Comparison of ENCODE assay signal across 9 cellular contexts in genomic region chr6:167968091-167968490, GRCh38. TPM values are rescaled to one million over a fixed set of nuclear protein-coding genes. Genes with fewer than 3 reads are reported as not detected.
DNase-seq lines count a peak whose midpoint lies in the region; ATAC-seq, FAIRE-seq and TF ChIP-seq lines count a peak whose summit lies in the region.
"Had no signal": no experiment of that assay in that cellular context is flagged by ENCODE, and none has a peak within 500 bp of the region (broad histone marks: within the 10 kb centered on the region; RNA-seq: fewer than 3 reads in every experiment).

No MANE protein-coding gene starts in this region.

- WGBS in HepG2 (ENCODE audit: low lambda C conversion rate): 79% methylated on average over 6 of the region's 6 CpGs

- no peaks in the 10 kb centered on the region for H3K27me3 Mint-ChIP-seq in Calu3 (ENCODE audit: unreplicated experiment)
- H3K27me3 Mint-ChIP-seq in activated CD4-positive, alpha-beta memory T cell treated with anti-CD3 and anti-CD28 coated beads, Interleukin-2, amount 10 ng/mL, durations not matched to agents 7 days and 5 days: no peaks in the 10 kb centered on the region

- DNase-seq in Calu3 (peak; percentile 51), HK-2 (ENCODE audit: unreplicated experiment) (peak; percentile 25), HepG2 (ENCODE audit: low spot score) (peak; percentile 65), LoVo (ENCODE audit: low spot score) (no peak), NOMO-1 treated with dmso at 0.1 percent for 144 hours (lab: John Stamatoyannopoulos, UW; ENCODE audit: unreplicated experiment) (no peak), SIG-M5 (lab: John Stamatoyannopoulos, UW) (no peak)
- peak; percentile 41 for DNase-seq in activated CD4-positive, alpha-beta memory T cell treated with anti-CD3 and anti-CD28 coated beads, Interleukin-2, amount 10 ng/mL, durations not matched to agents 7 days and 5 days

- no peak overlapping the region for H2AFZ ChIP-seq in HepG2 (ENCODE audit: low read length)

- no peaks in the 10 kb centered on the region for H3K79me2 ChIP-seq in HepG2 (ENCODE audit: insufficient read depth, low read length)

- H3K36me3 Mint-ChIP-seq in Calu3 (ENCODE audit: insufficient read depth, unreplicated experiment): peaks cover 39% of the 10 kb centered on the region
- H3K36me3 Mint-ChIP-seq in activated CD4-positive, alpha-beta memory T cell treated with anti-CD3 and anti-CD28 coated beads, Interleukin-2, amount 10 ng/mL, durations not matched to agents 7 days and 5 days (ENCODE audit: low read depth): peaks cover 12% of the 10 kb centered on the region

- BruUV-seq in Calu3 (replicated peaks; lab: Mats Ljungman, UMichigan) (no TSS peak), HepG2 (replicated peaks; lab: Mats Ljungman, UMichigan) (no TSS peak)

- H3K9me3 Mint-ChIP-seq in Calu3 (ENCODE audit: low read depth, unreplicated experiment): no peaks in the 10 kb centered on the region
- H3K9me3 Mint-ChIP-seq in activated CD4-positive, alpha-beta memory T cell treated with anti-CD3 and anti-CD28 coated beads, Interleukin-2, amount 10 ng/mL, durations not matched to agents 7 days and 5 days: no peaks in the 10 kb centered on the region

- H3K4me2 ChIP-seq in HepG2 (ENCODE audit: low read depth, low read length): no peak overlapping the region

- TF ChIP-seq EP300 in HepG2 (IDR thresholded peaks at IDR 0.05; ENCODE audit: low read depth in 2 of 2, low read length in 2 of 2) (no peak), HepG2 (CRISPR knock-in tag; IDR thresholded peaks at IDR 0.05; ENCODE audit: borderline replicate concordance) (no peak)

- H3K4me1 Mint-ChIP-seq in Calu3 (ENCODE audit: low read depth, unreplicated experiment): peaks cover 28% of the 10 kb centered on the region
- H3K4me1 Mint-ChIP-seq in activated CD4-positive, alpha-beta memory T cell treated with anti-CD3 and anti-CD28 coated beads, Interleukin-2, amount 10 ng/mL, durations not matched to agents 7 days and 5 days: peaks cover 5% of the 10 kb centered on the region

- TF ChIP-seq CTCF in Calu3 (IDR thresholded peaks at IDR 0.05; ENCODE audit: unreplicated experiment) (peak; percentile 46), HepG2 (CRISPR knock-in tag; IDR thresholded peaks at IDR 0.05) (peak; percentile 71)

- POLR2A ChIA-PET in activated CD4-positive, alpha-beta memory T cell treated with anti-CD3 and anti-CD28 coated beads, Interleukin-2, amount 10 ng/mL, durations not matched to agents 7 days and 5 days (lab: Charles Lee): no interaction called here
- POLR2A ChIA-PET in HepG2 (lab: Yijun Ruan, JAX): no interaction called here

- no peaks in the 10 kb centered on the region for H4K20me1 ChIP-seq in HepG2 (ENCODE audit: insufficient read depth, low read length)

- no peak overlapping the region for H3K4me3 Mint-ChIP-seq in Calu3 (ENCODE audit: low read depth, unreplicated experiment)
- H3K4me3 Mint-ChIP-seq in activated CD4-positive, alpha-beta memory T cell treated with anti-CD3 and anti-CD28 coated beads, Interleukin-2, amount 10 ng/mL, durations not matched to agents 7 days and 5 days: no peak overlapping the region

- intact Hi-C loops in Calu3 (cut with micrococcal nuclease; ENCODE audit: unreplicated experiment): loop anchor here (10.0 kb wide), 1 partner anchor 67 kb away; no protein-coding TSS in a partner anchor
- intact Hi-C loops in HepG2 (cut with micrococcal nuclease; ENCODE audit: unreplicated experiment): loop anchor here (2.0 kb wide), 1 partner anchor 59 kb away; no protein-coding TSS in a partner anchor

- ATAC-seq in HepG2 (peak; percentile 42), GM18861 (IDR thresholded peaks at IDR 0.05; ENCODE audit: unreplicated experiment) (no peak)

- peaks cover 15 to 44% of the 10 kb centered on the region in 2 experiments for H3K36me3 ChIP-seq in HepG2 (replicated peaks in 1 of 2; ENCODE audit: control insufficient read depth in 1 of 2, insufficient read depth in 2 of 2, low read length in 2 of 2)

- in situ Hi-C loops in HepG2 (cut with HindIII; ENCODE audit: extremely low pct_ligation_motif_present, low pct_unique_long_range_greater_than_20kb): no loop called here

- no peaks in the 10 kb centered on the region for H3K27me3 ChIP-seq in HepG2 (ENCODE audit: control insufficient read depth in 1 of 2, insufficient read depth in 2 of 2, low read length in 2 of 2)

- CTCF ChIA-PET in Calu3 (lab: Charles Lee): no interaction called here
- CTCF ChIA-PET in activated CD4-positive, alpha-beta memory T cell treated with anti-CD3 and anti-CD28 coated beads, Interleukin-2, amount 10 ng/mL, durations not matched to agents 7 days and 5 days (lab: Charles Lee): interaction anchor here (1.8 kb wide), 1 partner anchor 13 kb away, joined by 3 read pairs; no protein-coding TSS in a partner anchor
- CTCF ChIA-PET in HepG2 (lab: Yijun Ruan, JAX; ENCODE audit: low intra/inter-chr PET ratio, low total read pairs): interaction anchor here (0.7 to 1.9 kb wide), 2 partner anchors 21 to 60 kb away, joined by 3 to 9 read pairs; no protein-coding TSS in a partner anchor

- no peak for TF ChIP-seq POLR2A in HepG2 (IDR thresholded peaks at IDR 0.05; ENCODE audit: insufficient read depth in 1 of 2, low read depth in 2 of 2, low read length in 2 of 2)

- H3K4me1 ChIP-seq in HepG2 (ENCODE audit: insufficient read depth, low read length): peaks cover 38% of the 10 kb centered on the region

- no peaks in the 10 kb centered on the region for H3K9me3 ChIP-seq in HepG2 (ENCODE audit: low read length)

- no peak overlapping the region for H3K27ac Mint-ChIP-seq in Calu3 (ENCODE audit: unreplicated experiment)
- no peak overlapping the region for H3K27ac Mint-ChIP-seq in activated CD4-positive, alpha-beta memory T cell treated with anti-CD3 and anti-CD28 coated beads, Interleukin-2, amount 10 ng/mL, durations not matched to agents 7 days and 5 days

- no peak overlapping the region for H3K27ac ChIP-seq in HepG2 (ENCODE audit: extremely low read length, insufficient read depth, low read length)

- FAIRE-seq in HepG2 (lab: Jason Lieb, UNC): no peak

- TF ChIP-seq RAD21 in HepG2 (CRISPR knock-in tag; IDR thresholded peaks at IDR 0.05): peak; percentile 36; the same call in 1 of the 2 replicates

- H3K4me3 ChIP-seq in HepG2 (replicated peaks in 1 of 3; ENCODE audit: insufficient read depth in 1 of 3, low read depth in 2 of 3, low read length in 3 of 3): no peak overlapping the region

- no peak overlapping the region for H3K9ac ChIP-seq in HepG2 (ENCODE audit: insufficient read depth, low read depth, low read length)

TF ChIP-seq in HepG2, 621 proteins besides CTCF, POLR2A, EP300 and RAD21 (continues in another document):
- TF ChIP-seq NPAS2 (CRISPR knock-in tag; IDR thresholded peaks at IDR 0.05; ENCODE audit: borderline replicate concordance) (no peak), STAG1 (CRISPR knock-in tag; IDR thresholded peaks at IDR 0.05) (peak; percentile 71), EED (CRISPR knock-in tag; IDR thresholded peaks at IDR 0.05) (no peak)
- TF ChIP-seq, protein P1, sequence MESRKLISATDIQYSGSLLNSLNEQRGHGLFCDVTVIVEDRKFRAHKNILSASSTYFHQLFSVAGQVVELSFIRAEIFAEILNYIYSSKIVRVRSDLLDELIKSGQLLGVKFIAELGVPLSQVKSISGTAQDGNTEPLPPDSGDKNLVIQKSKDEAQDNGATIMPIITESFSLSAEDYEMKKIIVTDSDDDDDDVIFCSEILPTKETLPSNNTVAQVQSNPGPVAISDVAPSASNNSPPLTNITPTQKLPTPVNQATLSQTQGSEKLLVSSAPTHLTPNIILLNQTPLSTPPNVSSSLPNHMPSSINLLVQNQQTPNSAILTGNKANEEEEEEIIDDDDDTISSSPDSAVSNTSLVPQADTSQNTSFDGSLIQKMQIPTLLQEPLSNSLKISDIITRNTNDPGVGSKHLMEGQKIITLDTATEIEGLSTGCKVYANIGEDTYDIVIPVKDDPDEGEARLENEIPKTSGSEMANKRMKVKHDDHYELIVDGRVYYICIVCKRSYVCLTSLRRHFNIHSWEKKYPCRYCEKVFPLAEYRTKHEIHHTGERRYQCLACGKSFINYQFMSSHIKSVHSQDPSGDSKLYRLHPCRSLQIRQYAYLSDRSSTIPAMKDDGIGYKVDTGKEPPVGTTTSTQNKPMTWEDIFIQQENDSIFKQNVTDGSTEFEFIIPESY (CRISPR knock-in tag; IDR thresholded peaks at IDR 0.05): peak; percentile 93

RNA-seq across cellular contexts. Expression of gene KIF25, which starts 29.4 kb away (rescaled TPM):
- total RNA-seq in Calu3 (2022) (not detected in 2 replicates), HepG2 (2016; rRNA removed; fragmentation: Illumina TruSeq; extraction: Trizol) (not detected in 2 replicates)
- total RNA-seq in activated CD4-positive, alpha-beta memory T cell treated with anti-CD3 and anti-CD28 coated beads, Interleukin-2, amount 10 ng/mL, durations not matched to agents 7 days and 5 days: not detected
- not detected in 2 replicates for total RNA-seq in HepG2 (2016; cell fraction: cytosol; rRNA removed; fragmentation: Illumina TruSeq; extraction: Trizol; ENCODE audit: low read depth)
- not detected in 2 replicates for total RNA-seq in HepG2 (2016; cell fraction: insoluble cytoplasmic fraction; rRNA removed; fragmentation: Illumina TruSeq; extraction: Trizol)
- total RNA-seq in HepG2 (2016; cell fraction: membrane; rRNA removed; fragmentation: Illumina TruSeq; extraction: Trizol): not detected in 2 replicates
- total RNA-seq in HepG2 (2016; cell fraction: nucleus; rRNA removed; fragmentation: Illumina TruSeq; extraction: Trizol): not detected in 2 replicates
- polyA plus RNA-seq in HepG2 (2011; rRNA removed): not detected in 2 replicates
- polyA plus RNA-seq in HepG2 (2011; cell fraction: cytosol; rRNA removed): not detected in 2 replicates
- not detected in 2 replicates for polyA plus RNA-seq in HepG2 (2011; cell fraction: nucleus; rRNA removed)
- not detected in 2 replicates for polyA plus RNA-seq in HepG2 (2012)
- not detected in 2 replicates for polyA plus RNA-seq in HepG2 (2016; cell fraction: cytosol; fragmentation: Illumina TruSeq; extraction: Trizol; ENCODE audit: low read depth)
- not detected in 2 replicates for polyA plus RNA-seq in HepG2 (2016; cell fraction: insoluble cytoplasmic fraction; fragmentation: Illumina TruSeq; extraction: Trizol; ENCODE audit: low read depth)
- polyA plus RNA-seq in HepG2 (2016; cell fraction: membrane; fragmentation: Illumina TruSeq; extraction: Trizol; ENCODE audit: low read depth): not detected in 2 replicates
- not detected in 2 replicates for polyA plus RNA-seq in HepG2 (2016; cell fraction: nucleus; fragmentation: Illumina TruSeq; extraction: Trizol; ENCODE audit: insufficient read depth, low read depth)
- polyA minus RNA-seq in HepG2 (2011; rRNA and poly(A)+ RNA removed; ENCODE audit: low replicate concordance): not detected in 2 replicates
- not detected in 2 replicates for polyA minus RNA-seq in HepG2 (2011; cell fraction: cytosol; rRNA and poly(A)+ RNA removed)
- polyA minus RNA-seq in HepG2 (2011; cell fraction: nucleus; rRNA and poly(A)+ RNA removed): not detected in 2 replicates
- total RNA-seq: lung microvascular endothelial cell had no signal

Comparison
In these comparisons a context has a peak if more than half of its experiments do, and no peak if none do; other contexts are left out.
1. DNase-seq: peak in Calu3 (single experiment), HK-2 (single experiment), activated CD4-positive, alpha-beta memory T cell treated with anti-CD3 and anti-CD28 coated beads, Interleukin-2, amount 10 ng/mL, durations not matched to agents 7 days and 5 days (single experiment) and HepG2 (single experiment); none in LoVo (single experiment), NOMO-1 treated with dmso at 0.1 percent for 144 hours (single experiment) and SIG-M5 (single experiment).